In genomic region chr6:116397960-116398359, GRCh38 we compare ENCODE assay signal across 12 cellular contexts. TPM values are rescaled to one million over a fixed set of nuclear protein-coding genes. Genes with fewer than 3 reads are reported as not detected.
DNase-seq lines count a peak whose midpoint lies in the region; ATAC-seq and TF ChIP-seq lines count a peak whose summit lies in the region.
"Had no signal": no experiment of that assay in that cellular context is flagged by ENCODE, and none has a peak within 500 bp of the region (broad histone marks: within the 10 kb centered on the region; RNA-seq: fewer than 3 reads in every experiment).

No MANE protein-coding gene starts in this region.

- ATAC-seq in SK-N-SH treated with all-trans-retinoic acid at 6 μM for 48 hours = peak; percentile 57
- no peak for ATAC-seq in activated CD4-positive, CD25-positive, alpha-beta regulatory T cell treated with anti-CD3 and anti-CD28 coated beads, Interleukin-2, amount 50 U/mL, for 24 hours
- ATAC-seq: mucosa of descending colon had no signal

- peak overlapping the region; percentile 54 for H3K4me3 ChIP-seq in skeletal muscle satellite cell (ENCODE audit: low read length)
- H3K4me3 ChIP-seq: mucosa of descending colon had no signal

- H3K9me3 ChIP-seq in skeletal muscle satellite cell (replicated peaks; ENCODE audit: low read length) = no peaks in the 10 kb centered on the region
- H3K9me3 ChIP-seq: mucosa of descending colon had no signal

- peak overlapping the region; percentile 80 for H3K4me2 ChIP-seq in skeletal muscle satellite cell (ENCODE audit: low read length)

- peak; percentile 77 for DNase-seq in EL
- peak; percentile 87 for DNase-seq in fibroblast of peridontal ligament (ENCODE audit: extremely low read depth)
- no peak for DNase-seq in NCI-H1092 treated with DMSO at 0.1 percent for 48 hours (lab: John Stamatoyannopoulos, UW)
- DNase-seq in SKM-1 treated with dmso at 0.1 percent for 144 hours (lab: John Stamatoyannopoulos, UW; ENCODE audit: unreplicated experiment) = no peak
- DNase-seq in midbrain (lab: John Stamatoyannopoulos, UW) = no peak
- DNase-seq: activated naive CD8-positive, alpha-beta T cell treated with anti-CD3 and anti-CD28 coated beads for 36 hours; CD4-positive, alpha-beta memory T cell; KG1; mucosa of descending colon had no signal

- H3K9ac ChIP-seq in skeletal muscle satellite cell (ENCODE audit: low read depth, low read length) = peak overlapping the region; percentile 75

- H3K36me3 ChIP-seq in skeletal muscle satellite cell (ENCODE audit: insufficient read depth, low read length) = peaks cover 5% of the 10 kb centered on the region

- H3K27me3 ChIP-seq in skeletal muscle satellite cell (ENCODE audit: control insufficient read depth, insufficient read depth, low read length) = no peaks in the 10 kb centered on the region

- H3K4me1 ChIP-seq in skeletal muscle satellite cell (ENCODE audit: control insufficient read depth, insufficient read depth, low read length) = peaks cover 41% of the 10 kb centered on the region

TF ChIP-seq in SK-N-SH treated with all-trans-retinoic acid at 6 μM for 48 hours, 23 proteins besides CTCF, POLR2A, EP300 and RAD21:
- TF ChIP-seq PPARA (CRISPR knock-in tag; IDR thresholded peaks at IDR 0.05; ENCODE audit: borderline replicate concordance) (no peak), OSR1 (CRISPR knock-in tag; IDR thresholded peaks at IDR 0.05) (no peak), ZFP3 (CRISPR knock-in tag; IDR thresholded peaks at IDR 0.05) (no peak), CREB5 (CRISPR knock-in tag; IDR thresholded peaks at IDR 0.05; ENCODE audit: low read depth) (no peak)

RNA-seq across cellular contexts. Expression of gene DSE, which starts 27.2 kb away (rescaled TPM):
- 24.7 and 34.0 TPM in 2 replicates for total RNA-seq in skeletal muscle satellite cell (2012; rRNA removed)

Comparison
In these comparisons a context has a peak if more than half of its experiments do, and no peak if none do; other contexts are left out.
1. DNase-seq: peak in EL (single experiment) and fibroblast of peridontal ligament (single experiment); none in NCI-H1092 treated with DMSO at 0.1 percent for 48 hours (single experiment), SKM-1 treated with dmso at 0.1 percent for 144 hours (single experiment) and midbrain (single experiment).